Comparison of ENCODE assay signal across 21 cellular contexts in genomic region chr17:36014946-36015345, GRCh38.
"Had no signal": no experiment of that assay in that cellular context is flagged by ENCODE, and none has a peak within 500 bp of the region (broad histone marks: within the 10 kb centered on the region; RNA-seq: fewer than 3 reads in every experiment).

No MANE protein-coding gene starts in this region.

- ATAC-seq: foreskin keratinocyte; gastrocnemius medialis; heart right ventricle; left cardiac atrium; left lung; left ventricle myocardium superior; lower lobe of right lung; mucosa of descending colon; naive thymus-derived CD8-positive, alpha-beta T cell had no signal

- H3K36me3 Mint-ChIP-seq: mesothelial cell of epicardium; naive thymus-derived CD8-positive, alpha-beta T cell had no signal

- H3K4me3 Mint-ChIP-seq: mesothelial cell of epicardium; naive B cell; naive thymus-derived CD8-positive, alpha-beta T cell had no signal

- DNase-seq: colonic mucosa; cortex of kidney; dermis blood vessel endothelial cell; dorsolateral prefrontal cortex; effector CD4-positive, alpha-beta T cell; effector memory CD4-positive, alpha-beta T cell; foreskin keratinocyte; gastrocnemius medialis; glutamatergic neuron; head of caudate nucleus; heart right ventricle; hippocampal formation; left cardiac atrium; left lung; left ventricle myocardium superior; lower lobe of right lung; mesenchymal stem cell; mucosa of descending colon; naive B cell; naive thymus-derived CD8-positive, alpha-beta T cell had no signal

- H3K4me1 Mint-ChIP-seq: mesothelial cell of epicardium had no signal

- H3K27ac Mint-ChIP-seq: mesothelial cell of epicardium; naive B cell; naive thymus-derived CD8-positive, alpha-beta T cell had no signal
